In the genomic region with DNA sequence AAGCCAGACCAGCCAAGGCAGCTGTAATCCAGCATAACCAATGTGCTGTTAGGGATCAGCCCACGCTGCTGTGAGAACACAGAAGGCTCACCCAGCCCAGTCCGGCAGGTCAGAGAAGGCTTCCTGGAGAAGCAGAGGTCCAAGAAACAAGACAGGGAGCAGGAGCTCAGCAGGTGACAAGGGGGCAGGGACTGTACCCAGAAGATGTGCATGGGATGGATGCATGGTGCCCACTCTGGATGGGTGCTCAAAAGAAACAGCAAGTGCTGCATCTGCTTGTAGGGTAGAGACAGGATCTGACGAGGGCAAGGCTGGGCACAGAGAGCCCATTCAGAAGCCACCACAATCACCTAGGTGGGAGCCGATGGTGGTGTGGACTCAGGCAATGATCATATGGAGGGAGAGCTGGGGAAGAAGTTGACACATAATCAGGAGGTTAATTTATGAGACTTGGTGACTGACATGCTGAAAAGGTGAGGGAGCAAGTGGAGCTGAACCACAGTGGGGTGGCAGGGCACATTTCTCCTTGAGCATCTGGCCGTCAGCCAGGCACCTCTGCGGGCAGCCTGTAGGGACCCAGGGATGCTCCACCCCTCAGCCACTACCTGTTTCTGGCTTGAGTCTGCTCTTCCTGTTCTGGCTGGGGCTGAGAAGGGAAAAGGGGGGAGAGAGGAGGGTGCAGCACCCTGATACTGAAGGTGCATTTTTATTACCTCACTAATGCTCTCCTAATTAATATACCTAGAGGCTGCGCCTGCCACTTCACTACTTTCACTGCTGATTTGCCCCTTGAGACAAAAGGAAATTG, we compare ENCODE assay signal across 10 cellular contexts.
A peak's percentile ranks its signal among the peaks of the same experiment; 100 is the strongest.
DNase-seq lines count a peak whose midpoint lies in the region; ATAC-seq and TF ChIP-seq lines count a peak whose summit lies in the region.
"Had no signal": no experiment of that assay in that cellular context is flagged by ENCODE, and none has a peak within 500 bp of the region (broad histone marks: within the 10 kb centered on the region; RNA-seq: fewer than 3 reads in every experiment).

No MANE protein-coding gene starts in this region.

- 48 to 57% (median 55%) methylated on average over 7 of the region's 7 CpGs for WGBS in spleen, 5 donors

- no peak for TF ChIP-seq POLR2A in spleen (IDR thresholded peaks at IDR 0.05)

- H3K27me3 ChIP-seq in spleen (replicated peaks in 1 of 7): peaks cover 0 to 12% (median 0%) of the 10 kb centered on the region in 7 donors
- H3K27me3 ChIP-seq: testis had no signal

- H3K27ac Mint-ChIP-seq in nephron progenitor cell: peak overlapping the region; percentile 88
- H3K27ac Mint-ChIP-seq: activated naive CD8-positive, alpha-beta T cell treated with anti-CD3 and anti-CD28 coated beads for 36 hours had no signal

- peaks cover 52% of the 10 kb centered on the region for H3K27me3 Mint-ChIP-seq in nephron progenitor cell (ENCODE audit: low read depth, poor library complexity)

- intact Hi-C loops in spleen (cut with DNase I; ENCODE audit: low total_unique reads): no loop called here

- no peaks in the 10 kb centered on the region for H3K4me1 ChIP-seq in spleen
- H3K4me1 ChIP-seq: testis had no signal

- peaks cover 41% of the 10 kb centered on the region for H3K4me1 Mint-ChIP-seq in nephron progenitor cell

- no peak overlapping the region for H3K4me3 ChIP-seq in spleen
- H3K4me3 ChIP-seq: testis had no signal

- H3K27ac ChIP-seq in spleen: no peak overlapping the region
- H3K27ac ChIP-seq: testis had no signal

- no peaks in the 10 kb centered on the region for H3K9me3 Mint-ChIP-seq in nephron progenitor cell
- H3K9me3 Mint-ChIP-seq: activated naive CD8-positive, alpha-beta T cell treated with anti-CD3 and anti-CD28 coated beads for 36 hours had no signal

- TF ChIP-seq CTCF in nephron progenitor cell (IDR thresholded peaks at IDR 0.05) (no peak), spleen (IDR thresholded peaks at IDR 0.05 in 8 of 11, conservative IDR thresholded peaks at IDR 0.05 in 3 of 11) (no peak)

- H3K9me3 ChIP-seq in spleen: no peaks in the 10 kb centered on the region
- H3K9me3 ChIP-seq: testis had no signal

- DNase-seq in HT-29 (ENCODE audit: low spot score) (peak; percentile 94), NCI-H187 (lab: John Stamatoyannopoulos, UW) (peak; percentile 11 to 65), RPMI8226 (peak; percentile 78), nephron progenitor cell (no peak), epidermal melanocyte (ENCODE audit: insufficient read length, low spot score) (no peak), spleen (no peak)
- DNase-seq: activated naive CD8-positive, alpha-beta T cell treated with anti-CD3 and anti-CD28 coated beads for 36 hours; DND-41; testis had no signal

- no peak for ATAC-seq in HG03378 (IDR thresholded peaks at IDR 0.05; ENCODE audit: unreplicated experiment)

- no peaks in the 10 kb centered on the region for H3K36me3 ChIP-seq in spleen

- H3K36me3 Mint-ChIP-seq in nephron progenitor cell (ENCODE audit: low read depth): no peaks in the 10 kb centered on the region
- H3K36me3 Mint-ChIP-seq: activated naive CD8-positive, alpha-beta T cell treated with anti-CD3 and anti-CD28 coated beads for 36 hours had no signal

- H3K4me3 Mint-ChIP-seq in nephron progenitor cell: no peak overlapping the region
- H3K4me3 Mint-ChIP-seq: activated naive CD8-positive, alpha-beta T cell treated with anti-CD3 and anti-CD28 coated beads for 36 hours had no signal

Comparison
In these comparisons a context has a peak if more than half of its experiments do, and no peak if none do; other contexts are left out.
1. DNase-seq: peak in HT-29 (single experiment), NCI-H187 (2 of 2) and RPMI8226 (single experiment); none in nephron progenitor cell (single experiment), epidermal melanocyte (single experiment) and spleen (single experiment).